15 cellular contexts compared by ENCODE assay signal in the genomic region with DNA sequence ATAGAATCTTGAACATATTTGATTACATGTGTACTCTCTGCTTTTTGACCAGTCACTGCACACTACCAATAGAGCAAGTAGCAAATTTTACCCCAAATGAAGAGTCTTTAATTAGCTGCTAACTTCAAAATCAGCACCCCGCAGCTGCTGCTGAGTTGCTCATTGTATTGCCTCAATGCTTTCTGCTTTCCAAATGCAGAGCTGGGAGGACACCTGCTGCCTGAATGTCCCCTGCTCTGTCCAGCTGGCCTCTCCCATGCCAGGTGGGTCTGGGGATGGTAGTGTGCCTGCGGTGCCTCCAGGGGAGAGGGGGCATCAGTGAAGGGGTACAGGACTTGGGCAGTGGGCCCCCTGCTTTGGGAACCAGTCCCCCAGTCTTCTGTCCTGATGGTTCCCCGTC.
DNase-seq lines count a peak whose midpoint lies in the region; ATAC-seq and TF ChIP-seq lines count a peak whose summit lies in the region.
"Had no signal": no experiment of that assay in that cellular context is flagged by ENCODE, and none has a peak within 500 bp of the region (broad histone marks: within the 10 kb centered on the region; RNA-seq: fewer than 3 reads in every experiment).

No MANE protein-coding gene starts in this region.

- H2BK12ac ChIP-seq in H9 (ENCODE audit: insufficient read length, low read depth, low read length) = no peak overlapping the region

- H3K4me1 ChIP-seq in H9 (ENCODE audit: insufficient read depth, low read length) = no peaks in the 10 kb centered on the region
- H3K4me1 ChIP-seq: SJSA1 had no signal

- H3K27ac Mint-ChIP-seq in H9 = no peak overlapping the region; a peak in 3 of 7 replicates
- H3K27ac Mint-ChIP-seq: activated naive CD8-positive, alpha-beta T cell treated with anti-CD3 and anti-CD28 coated beads for 36 hours; progenitor cell of endocrine pancreas had no signal

- H3K4me3 Mint-ChIP-seq in H9 = no peak overlapping the region
- H3K4me3 Mint-ChIP-seq: activated naive CD8-positive, alpha-beta T cell treated with anti-CD3 and anti-CD28 coated beads for 36 hours had no signal

- H4K5ac ChIP-seq in H9 (ENCODE audit: insufficient read length, low read depth, low read length) = no peak overlapping the region

- no peak overlapping the region for H3K14ac ChIP-seq in H9 (ENCODE audit: insufficient read depth, low read length)

- no peak overlapping the region for H2BK20ac ChIP-seq in H9 (ENCODE audit: low read depth, low read length, poor library complexity, severe bottlenecking)

- H3K9ac ChIP-seq in H9 (ENCODE audit: extremely low read depth, insufficient read length, low read length) = no peak overlapping the region

- peaks cover 6% of the 10 kb centered on the region for H3K27me3 Mint-ChIP-seq in H9 (ENCODE audit: low read depth)
- H3K27me3 Mint-ChIP-seq: activated naive CD8-positive, alpha-beta T cell treated with anti-CD3 and anti-CD28 coated beads for 36 hours had no signal

- no peaks in the 10 kb centered on the region for H3K27me3 ChIP-seq in H9 (ENCODE audit: insufficient read depth, low read length)
- H3K27me3 ChIP-seq: SJSA1, tibial artery had no signal

- H3K36me3 Mint-ChIP-seq in H9 (ENCODE audit: insufficient read depth in 1 of 3, low read depth in 3 of 3) = peaks cover 0 to 1% (median 0%) of the 10 kb centered on the region in 3 experiments; a peak in 2 of 7 replicates

- H2BK15ac ChIP-seq in H9 (ENCODE audit: low read depth, low read length) = no peak overlapping the region

- DNase-seq in NCI-H748 (lab: John Stamatoyannopoulos, UW; ENCODE audit: unreplicated experiment) (peak; percentile 53), NCI-H748 treated with DMSO at 0.1 percent for 48 hours (lab: John Stamatoyannopoulos, UW) (no peak), H9 (no peak), RPMI8226 (peak; percentile 52), retina (peak; percentile 43)
- DNase-seq in activated naive CD4-positive, alpha-beta T cell (lab: John Stamatoyannopoulos, UW) = no peak
- DNase-seq: activated naive CD8-positive, alpha-beta T cell treated with anti-CD3 and anti-CD28 coated beads for 36 hours; NCI-H1694; NK-92 treated with Interleukin-12 subunit alpha and Interleukin-12 subunit beta, amount 100 ng/mL, for 24 hours; stimulated activated CD4-positive, alpha-beta T cell treated with anti-CD3 and anti-CD28 coated beads, Interleukin-12 subunit alpha, Interleukin-12 subunit beta, amount 100 ng/mL, for 4 hours; tibial artery had no signal

- no peak overlapping the region for H3K4me2 ChIP-seq in H9 (ENCODE audit: insufficient read depth, insufficient read length, low read length)

- no peaks in the 10 kb centered on the region for H3K79me1 ChIP-seq in H9 (ENCODE audit: insufficient read depth, low read depth, low read length, poor library complexity, severe bottlenecking)

- no peak overlapping the region for H4K91ac ChIP-seq in H9 (ENCODE audit: insufficient read length, low read depth, low read length)

- peaks cover 16 to 30% of the 10 kb centered on the region in 2 experiments for H3K4me1 Mint-ChIP-seq in H9

- H3K56ac ChIP-seq in H9 (ENCODE audit: insufficient read length, low read depth, low read length) = no peak overlapping the region

- no peak overlapping the region for H2BK5ac ChIP-seq in H9 (ENCODE audit: insufficient read length, low read length)

- no peak overlapping the region for H3K18ac ChIP-seq in H9 (ENCODE audit: insufficient read length, low read depth, low read length)

- no peaks in the 10 kb centered on the region for H3K79me2 ChIP-seq in H9 (ENCODE audit: insufficient read depth, low read length)

- no peak overlapping the region for H3K4ac ChIP-seq in H9 (ENCODE audit: low read depth, low read length)

- H4K20me1 ChIP-seq in H9 (ENCODE audit: control insufficient read depth, insufficient read depth, insufficient read length) = no peaks in the 10 kb centered on the region

- no peaks in the 10 kb centered on the region for H3K9me3 ChIP-seq in H9 (ENCODE audit: control insufficient read depth, low read depth, low read length)
- H3K9me3 ChIP-seq: SJSA1 had no signal

- H2BK120ac ChIP-seq in H9 (ENCODE audit: low read depth, low read length, poor library complexity, severe bottlenecking) = no peak overlapping the region

- H2AFZ ChIP-seq in H9 (ENCODE audit: low read length) = no peak overlapping the region

- no peak overlapping the region for H3T11ph ChIP-seq in H9 (ENCODE audit: low read length)

- H3K9me3 Mint-ChIP-seq in H9 = peaks cover 2% of the 10 kb centered on the region in 2 experiments; a peak in 4 of 5 replicates

- no peak overlapping the region for H3K27ac ChIP-seq in H9 (ENCODE audit: insufficient read length, low read depth, low read length)
- H3K27ac ChIP-seq: SJSA1, tibial artery had no signal

- no peak overlapping the region for H2AK5ac ChIP-seq in H9 (ENCODE audit: insufficient read length, low read length)

- no peak for ATAC-seq in HG03354 (IDR thresholded peaks at IDR 0.05; ENCODE audit: poor library complexity, severe bottlenecking, unreplicated experiment)
- ATAC-seq in HG02973 (IDR thresholded peaks at IDR 0.05; ENCODE audit: unreplicated experiment) = no peak

- WGBS in H9 (ENCODE audit: extremely low coverage, insufficient read length, low lambda C conversion rate) = no CpG with 5 or more reads among the region's 3 CpGs

- no peaks in the 10 kb centered on the region for H3K23me2 ChIP-seq in H9 (ENCODE audit: insufficient read length, low read depth, low read length, poor library complexity, severe bottlenecking)

- H3K23ac ChIP-seq in H9 (ENCODE audit: insufficient read length, low read depth, low read length) = no peak overlapping the region

- H4K8ac ChIP-seq in H9 (replicated peaks; ENCODE audit: insufficient read length, low read depth, low read length) = no peak overlapping the region

- peak; percentile 33; the same call in 2 of the 3 replicates for TF ChIP-seq CTCF in H9 (conservative IDR thresholded peaks at IDR 0.05)

Comparison
In these comparisons a context has a peak if more than half of its experiments do, and no peak if none do; other contexts are left out.
1. DNase-seq: peak in NCI-H748 (single experiment), RPMI8226 (single experiment) and retina (single experiment); none in NCI-H748 treated with DMSO at 0.1 percent for 48 hours (single experiment), H9 (single experiment) and activated naive CD4-positive, alpha-beta T cell (0 of 4).